ENCODE assay signal across 8 cellular contexts in the genomic region with DNA sequence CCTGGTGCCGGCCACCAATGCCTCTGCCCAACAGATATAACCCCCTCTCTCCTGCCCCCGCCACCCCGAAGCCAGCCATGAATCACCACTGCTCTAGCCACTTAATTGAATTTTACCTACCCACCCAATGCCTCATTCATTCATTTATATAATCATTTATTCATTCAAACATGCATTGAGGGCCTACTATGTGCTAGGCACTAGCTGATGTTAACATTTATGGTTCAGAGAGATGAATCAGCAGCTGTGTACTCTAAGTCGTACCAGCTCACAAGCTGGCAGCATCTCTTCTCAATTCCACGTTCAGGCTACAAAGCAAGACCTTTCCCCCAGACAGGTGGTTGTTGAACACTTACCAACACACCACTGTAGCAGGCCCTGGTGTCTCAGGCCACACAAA.
"Had no signal": no experiment of that assay in that cellular context is flagged by ENCODE, and none has a peak within 500 bp of the region (broad histone marks: within the 10 kb centered on the region; RNA-seq: fewer than 3 reads in every experiment).

No MANE protein-coding gene starts in this region.

- H3K4me3 ChIP-seq: GM12878 had no signal

- ATAC-seq: GM12878 had no signal

- DNase-seq: GDM1, GF-D8 had no signal

- FAIRE-seq: G401.6, GM12878, GM12891, GM12892, GM18507, GM19239 had no signal
